In the genomic region with DNA sequence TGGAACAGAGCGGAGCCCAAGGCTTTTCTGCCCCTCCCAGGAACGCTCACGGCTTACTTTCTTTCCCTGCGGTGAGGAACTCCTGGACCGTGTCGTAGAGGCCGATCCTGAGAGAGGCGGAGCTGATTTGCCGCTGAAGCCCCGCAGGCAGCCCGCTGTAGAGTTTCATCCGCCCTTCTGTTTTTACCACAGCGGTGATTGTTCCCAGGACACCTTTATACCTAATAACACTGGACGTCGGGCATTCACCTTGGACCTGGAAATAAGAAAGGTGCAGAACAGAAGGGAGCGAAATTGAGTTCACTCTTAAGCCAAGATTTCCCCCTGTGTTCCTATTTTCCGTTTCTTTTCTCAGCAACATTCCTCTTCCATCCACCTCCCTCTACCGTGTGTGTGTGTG, we compare ENCODE assay signal across 11 cellular contexts. TPM values are rescaled to one million over a fixed set of nuclear protein-coding genes. Genes with fewer than 3 reads are reported as not detected.
DNase-seq lines count a peak whose midpoint lies in the region; ATAC-seq and TF ChIP-seq lines count a peak whose summit lies in the region.
"Had no signal": no experiment of that assay in that cellular context is flagged by ENCODE, and none has a peak within 500 bp of the region (broad histone marks: within the 10 kb centered on the region; RNA-seq: fewer than 3 reads in every experiment).

No MANE protein-coding gene starts in this region.

- H3K27ac ChIP-seq in CD8-positive, alpha-beta memory T cell (ENCODE audit: low read depth, low read length) = no peak overlapping the region

- H3K27me3 ChIP-seq in CD8-positive, alpha-beta memory T cell (ENCODE audit: insufficient read depth, low read length, poor library complexity, severe bottlenecking) = peaks cover 22% of the 10 kb centered on the region

- ATAC-seq in T-helper 17 cell = no peak
- ATAC-seq: HCT116 had no signal

- H3K4me3 Mint-ChIP-seq in CD8-positive, alpha-beta memory T cell = peak overlapping the region in 4 of 7 donors; percentile 9 to 43 (median 19)
- H3K4me3 Mint-ChIP-seq in neural crest cell (peak overlapping the region; percentile 72), T-helper 17 cell (no peak overlapping the region)

- H3K36me3 ChIP-seq in CD8-positive, alpha-beta memory T cell (ENCODE audit: insufficient read depth, low read length) = no peaks in the 10 kb centered on the region

- POLR2A ChIA-PET in CD8-positive, alpha-beta memory T cell (lab: Charles Lee) = no interaction called here

- H3K9me3 ChIP-seq in CD8-positive, alpha-beta memory T cell (ENCODE audit: low read length) = no peaks in the 10 kb centered on the region
- peaks cover 4% of the 10 kb centered on the region for H3K9me3 ChIP-seq in T-helper 17 cell (ENCODE audit: control insufficient read depth, low read length, poor library complexity, severe bottlenecking)

- TF ChIP-seq CTCF in fibroblast of pulmonary artery (IDR thresholded peaks at IDR 0.05; ENCODE audit: low read length, missing control alignments) (no peak), neural crest cell (conservative IDR thresholded peaks at IDR 0.05) (no peak)

- peaks cover 30 to 63% of the 10 kb centered on the region in 2 donors for H3K27me3 Mint-ChIP-seq in CD8-positive, alpha-beta memory T cell
- peaks cover 40% of the 10 kb centered on the region for H3K27me3 Mint-ChIP-seq in neural crest cell (ENCODE audit: low read depth)
- H3K27me3 Mint-ChIP-seq in T-helper 17 cell = peaks cover 41% of the 10 kb centered on the region

- peaks cover 14 to 22% (median 17%) of the 10 kb centered on the region in 3 donors for H3K4me1 Mint-ChIP-seq in CD8-positive, alpha-beta memory T cell
- peaks cover 17% of the 10 kb centered on the region for H3K4me1 Mint-ChIP-seq in neural crest cell
- H3K4me1 Mint-ChIP-seq in T-helper 17 cell = peaks cover 7% of the 10 kb centered on the region

- CTCF ChIA-PET in CD8-positive, alpha-beta memory T cell (lab: Charles Lee) = no interaction called here

- H3K36me3 Mint-ChIP-seq in CD8-positive, alpha-beta memory T cell = peaks cover 0 to 2% (median 0%) of the 10 kb centered on the region in 3 donors
- H3K36me3 Mint-ChIP-seq in neural crest cell (ENCODE audit: low read depth) (peaks cover 3% of the 10 kb centered on the region), T-helper 17 cell (ENCODE audit: low read depth) (peaks cover 6% of the 10 kb centered on the region)

- peaks cover 10% of the 10 kb centered on the region for H3K4me1 ChIP-seq in CD8-positive, alpha-beta memory T cell (ENCODE audit: insufficient read depth, low read length)

- no peak overlapping the region for H3K4me3 ChIP-seq in CD8-positive, alpha-beta memory T cell (ENCODE audit: low read length)
- H3K4me3 ChIP-seq in fibroblast of pulmonary artery (replicated peaks; ENCODE audit: low read depth, low read length) = peak overlapping the region; percentile 3

- H3K27ac Mint-ChIP-seq in CD8-positive, alpha-beta memory T cell = no peak overlapping the region
- H3K27ac Mint-ChIP-seq in neural crest cell (ENCODE audit: unreplicated experiment) (no peak overlapping the region), T-helper 17 cell (no peak overlapping the region)

- H3K9me3 Mint-ChIP-seq in CD8-positive, alpha-beta memory T cell = peaks cover 2 to 9% (median 4%) of the 10 kb centered on the region in 5 donors
- peaks cover 3% of the 10 kb centered on the region for H3K9me3 Mint-ChIP-seq in neural crest cell

- DNase-seq in CD8-positive, alpha-beta memory T cell = no peak
- peak; percentile 3 for DNase-seq in M059J (ENCODE audit: low read depth)
- DNase-seq in fibroblast of pulmonary artery (ENCODE audit: low read depth) = peak; percentile 4
- DNase-seq in neural crest cell (ENCODE audit: low read depth, low spot score) = peak; percentile 10
- DNase-seq in NCI-H2196 treated with DMSO at 0.1 percent for 48 hours (lab: John Stamatoyannopoulos, UW; ENCODE audit: unreplicated experiment) = no peak
- no peak for DNase-seq in DMS53 (lab: John Stamatoyannopoulos, UW)
- DNase-seq in LoVo (ENCODE audit: low spot score) = no peak
- DNase-seq in T-helper 17 cell = no peak
- DNase-seq: MV-4-11 had no signal

RNA-seq across cellular contexts. Expression of a gene that starts 1.0 kb away (rescaled TPM):
- total RNA-seq in CD8-positive, alpha-beta memory T cell = not detected
- not detected for polyA plus RNA-seq in CD8-positive, alpha-beta memory T cell
- not detected in 2 replicates for total RNA-seq in M059J (2014; rRNA removed; shearing (Covaris generic))
- not detected in 2 replicates for total RNA-seq in neural crest cell
- not detected for total RNA-seq in T-helper 17 cell
- polyA plus RNA-seq: neural cell had no signal

RNA-seq across cellular contexts. Expression of a gene that starts 43.8 kb away (rescaled TPM):
- 10 to 100 TPM; 15.3 to 18.4 TPM for total RNA-seq in CD8-positive, alpha-beta memory T cell
- 12.6 TPM for polyA plus RNA-seq in CD8-positive, alpha-beta memory T cell
- 20.5 and 26.6 TPM in 2 replicates for total RNA-seq in M059J (2014; rRNA removed; shearing (Covaris generic))
- 49.1 and 52.3 TPM in 2 replicates for total RNA-seq in neural crest cell
- 10 to 100 TPM; 11.6 to 12.9 TPM for total RNA-seq in T-helper 17 cell

Comparison
In these comparisons a context has a peak if more than half of its experiments do, and no peak if none do; other contexts are left out.
1. DNase-seq: peak in M059J (single experiment), fibroblast of pulmonary artery (single experiment) and neural crest cell (single experiment); none in CD8-positive, alpha-beta memory T cell (0 of 5), NCI-H2196 treated with DMSO at 0.1 percent for 48 hours (single experiment), DMS53 (single experiment), LoVo (single experiment) and T-helper 17 cell (0 of 3).